In the genomic region with DNA sequence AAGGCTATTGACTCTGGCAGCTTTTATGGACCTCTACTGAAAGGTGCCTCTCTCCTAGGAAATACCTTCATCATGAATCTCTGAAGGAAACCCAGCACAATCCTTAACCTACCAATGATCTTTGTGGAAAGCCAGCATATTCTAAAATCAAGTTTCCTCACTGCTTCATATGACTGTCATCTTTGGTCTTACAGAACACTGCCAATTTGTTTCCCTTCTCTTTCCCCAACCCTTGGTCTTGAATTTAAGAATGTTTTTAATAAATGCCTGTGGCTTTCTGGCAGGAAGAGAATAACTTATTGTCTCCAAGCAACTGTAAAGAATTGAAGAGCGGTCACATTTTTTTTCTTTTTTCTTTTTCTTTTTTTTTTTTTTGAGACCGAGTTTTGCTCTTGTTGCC, we compare ENCODE assay signal across 1 cellular context.
TF ChIP-seq lines count a peak whose summit lies in the region.

No MANE protein-coding gene starts in this region.

TF ChIP-seq in GM23338, 12 proteins besides CTCF, POLR2A, EP300 and RAD21 (continued from another document):
- TF ChIP-seq, protein P1, sequence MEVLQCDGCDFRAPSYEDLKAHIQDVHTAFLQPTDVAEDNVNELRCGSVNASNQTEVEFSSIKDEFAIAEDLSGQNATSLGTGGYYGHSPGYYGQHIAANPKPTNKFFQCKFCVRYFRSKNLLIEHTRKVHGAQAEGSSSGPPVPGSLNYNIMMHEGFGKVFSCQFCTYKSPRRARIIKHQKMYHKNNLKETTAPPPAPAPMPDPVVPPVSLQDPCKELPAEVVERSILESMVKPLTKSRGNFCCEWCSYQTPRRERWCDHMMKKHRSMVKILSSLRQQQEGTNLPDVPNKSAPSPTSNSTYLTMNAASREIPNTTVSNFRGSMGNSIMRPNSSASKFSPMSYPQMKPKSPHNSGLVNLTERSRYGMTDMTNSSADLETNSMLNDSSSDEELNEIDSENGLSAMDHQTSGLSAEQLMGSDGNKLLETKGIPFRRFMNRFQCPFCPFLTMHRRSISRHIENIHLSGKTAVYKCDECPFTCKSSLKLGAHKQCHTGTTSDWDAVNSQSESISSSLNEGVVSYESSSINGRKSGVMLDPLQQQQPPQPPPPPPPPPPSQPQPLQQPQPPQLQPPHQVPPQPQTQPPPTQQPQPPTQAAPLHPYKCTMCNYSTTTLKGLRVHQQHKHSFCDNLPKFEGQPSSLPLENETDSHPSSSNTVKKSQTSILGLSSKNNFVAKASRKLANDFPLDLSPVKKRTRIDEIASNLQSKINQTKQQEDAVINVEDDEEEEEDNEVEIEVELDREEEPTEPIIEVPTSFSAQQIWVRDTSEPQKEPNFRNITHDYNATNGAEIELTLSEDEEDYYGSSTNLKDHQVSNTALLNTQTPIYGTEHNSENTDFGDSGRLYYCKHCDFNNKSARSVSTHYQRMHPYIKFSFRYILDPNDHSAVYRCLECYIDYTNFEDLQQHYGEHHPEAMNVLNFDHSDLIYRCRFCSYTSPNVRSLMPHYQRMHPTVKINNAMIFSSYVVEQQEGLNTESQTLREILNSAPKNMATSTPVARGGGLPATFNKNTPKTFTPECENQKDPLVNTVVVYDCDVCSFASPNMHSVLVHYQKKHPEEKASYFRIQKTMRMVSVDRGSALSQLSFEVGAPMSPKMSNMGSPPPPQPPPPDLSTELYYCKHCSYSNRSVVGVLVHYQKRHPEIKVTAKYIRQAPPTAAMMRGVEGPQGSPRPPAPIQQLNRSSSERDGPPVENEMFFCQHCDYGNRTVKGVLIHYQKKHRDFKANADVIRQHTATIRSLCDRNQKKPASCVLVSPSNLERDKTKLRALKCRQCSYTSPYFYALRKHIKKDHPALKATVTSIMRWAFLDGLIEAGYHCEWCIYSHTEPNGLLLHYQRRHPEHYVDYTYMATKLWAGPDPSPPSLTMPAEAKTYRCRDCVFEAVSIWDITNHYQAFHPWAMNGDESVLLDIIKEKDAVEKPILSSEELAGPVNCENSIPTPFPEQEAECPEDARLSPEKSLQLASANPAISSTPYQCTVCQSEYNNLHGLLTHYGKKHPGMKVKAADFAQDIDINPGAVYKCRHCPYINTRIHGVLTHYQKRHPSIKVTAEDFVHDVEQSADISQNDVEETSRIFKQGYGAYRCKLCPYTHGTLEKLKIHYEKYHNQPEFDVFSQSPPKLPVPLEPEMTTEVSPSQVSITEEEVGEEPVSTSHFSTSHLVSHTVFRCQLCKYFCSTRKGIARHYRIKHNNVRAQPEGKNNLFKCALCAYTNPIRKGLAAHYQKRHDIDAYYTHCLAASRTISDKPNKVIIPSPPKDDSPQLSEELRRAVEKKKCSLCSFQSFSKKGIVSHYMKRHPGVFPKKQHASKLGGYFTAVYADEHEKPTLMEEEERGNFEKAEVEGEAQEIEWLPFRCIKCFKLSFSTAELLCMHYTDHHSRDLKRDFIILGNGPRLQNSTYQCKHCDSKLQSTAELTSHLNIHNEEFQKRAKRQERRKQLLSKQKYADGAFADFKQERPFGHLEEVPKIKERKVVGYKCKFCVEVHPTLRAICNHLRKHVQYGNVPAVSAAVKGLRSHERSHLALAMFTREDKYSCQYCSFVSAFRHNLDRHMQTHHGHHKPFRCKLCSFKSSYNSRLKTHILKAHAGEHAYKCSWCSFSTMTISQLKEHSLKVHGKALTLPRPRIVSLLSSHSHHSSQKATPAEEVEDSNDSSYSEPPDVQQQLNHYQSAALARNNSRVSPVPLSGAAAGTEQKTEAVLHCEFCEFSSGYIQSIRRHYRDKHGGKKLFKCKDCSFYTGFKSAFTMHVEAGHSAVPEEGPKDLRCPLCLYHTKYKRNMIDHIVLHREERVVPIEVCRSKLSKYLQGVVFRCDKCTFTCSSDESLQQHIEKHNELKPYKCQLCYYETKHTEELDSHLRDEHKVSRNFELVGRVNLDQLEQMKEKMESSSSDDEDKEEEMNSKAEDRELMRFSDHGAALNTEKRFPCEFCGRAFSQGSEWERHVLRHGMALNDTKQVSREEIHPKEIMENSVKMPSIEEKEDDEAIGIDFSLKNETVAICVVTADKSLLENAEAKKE (CRISPR knock-in tag; IDR thresholded peaks at IDR 0.05) = no peak
